In genomic region chr10:69333205-69333604, GRCh38 we compare ENCODE assay signal across 9 cellular contexts. TPM values are rescaled to one million over a fixed set of nuclear protein-coding genes. Genes with fewer than 3 reads are reported as not detected.
DNase-seq lines count a peak whose midpoint lies in the region.
"Had no signal": no experiment of that assay in that cellular context is flagged by ENCODE, and none has a peak within 500 bp of the region (broad histone marks: within the 10 kb centered on the region; RNA-seq: fewer than 3 reads in every experiment).

No MANE protein-coding gene starts in this region.

- DNase-seq in H7: peak; percentile 80
- peak; percentile 55 to 96 for DNase-seq in T47D (ENCODE audit: low read depth in 1 of 2, low spot score in 1 of 2)
- DNase-seq in MG63: no peak
- no peak for DNase-seq in activated T-cell treated with anti-CD3 and anti-CD28 coated beads for 4 hours
- DNase-seq in NK-92 (lab: John Stamatoyannopoulos, UW; ENCODE audit: unreplicated experiment): no peak
- DNase-seq in HuH-7.5 (ENCODE audit: low spot score): no peak

- H3K4me1 ChIP-seq in iPS-15b (ENCODE audit: control insufficient read depth, insufficient read depth, low read length): peaks cover 48% of the 10 kb centered on the region

- peak overlapping the region; percentile 37 for H3K9ac ChIP-seq in iPS-15b (ENCODE audit: low read depth, low read length)

- in situ Hi-C loops in T47D (cut with HindIII; ENCODE audit: low pct_unique_long_range_greater_than_20kb, low sequenced_read_pairs): no loop called here

- peak overlapping the region in 18 of 21 experiments; percentile 16 to 86 (median 70) for H3K27ac ChIP-seq in skin epidermis

- no peak overlapping the region for H3K4me3 ChIP-seq in H7 (ENCODE audit: insufficient read depth, low read depth, low read length)
- H3K4me3 ChIP-seq in iPS-15b (ENCODE audit: low read depth, low read length): no peak overlapping the region
- no peak overlapping the region for H3K4me3 ChIP-seq in skin epidermis
- no peak overlapping the region for H3K4me3 ChIP-seq in MG63
- H3K4me3 ChIP-seq: GM12878 had no signal

- H3K36me3 ChIP-seq in H7 (replicated peaks; ENCODE audit: control insufficient read depth, insufficient read depth, low read length) (no peaks in the 10 kb centered on the region; the same call in 1 of the 2 replicates), iPS-15b (ENCODE audit: control insufficient read depth, insufficient read depth, low read length) (no peaks in the 10 kb centered on the region), MG63 (peaks cover 10% of the 10 kb centered on the region)

- H3K9me3 ChIP-seq in iPS-15b (ENCODE audit: control insufficient read depth, insufficient read depth, low read length) (no peaks in the 10 kb centered on the region), MG63 (no peaks in the 10 kb centered on the region)

- H3K27me3 ChIP-seq in H7 (ENCODE audit: control insufficient read depth, insufficient read depth, low read length): no peaks in the 10 kb centered on the region
- H3K27me3 ChIP-seq in iPS-15b (ENCODE audit: control insufficient read depth, insufficient read depth, low read length): no peaks in the 10 kb centered on the region
- H3K27me3 ChIP-seq in MG63: no peaks in the 10 kb centered on the region

RNA-seq across cellular contexts. Expression of gene HK1, which starts 54.9 kb away (rescaled TPM):
- total RNA-seq in H7 (2014; rRNA removed; shearing (Covaris generic)): 110 and 114 TPM in 2 replicates
- total RNA-seq in MG63 (2014; rRNA removed; shearing (Covaris generic); ENCODE audit: low replicate concordance): 72.2 and 83.2 TPM in 2 replicates

Comparison
In these comparisons a context has a peak if more than half of its experiments do, and no peak if none do; other contexts are left out.
1. DNase-seq: peak in H7 (single experiment) and T47D (2 of 2); none in MG63 (single experiment), activated T-cell treated with anti-CD3 and anti-CD28 coated beads for 4 hours (single experiment), NK-92 (single experiment) and HuH-7.5 (single experiment).